In genomic region chr18:63271881-63272299, GRCh38 we compare ENCODE assay signal across 14 cellular contexts. TPM values are rescaled to one million over a fixed set of nuclear protein-coding genes. Genes with fewer than 3 reads are reported as not detected.
DNase-seq lines count a peak whose midpoint lies in the region; ATAC-seq and TF ChIP-seq lines count a peak whose summit lies in the region.
"Had no signal": no experiment of that assay in that cellular context is flagged by ENCODE, and none has a peak within 500 bp of the region (broad histone marks: within the 10 kb centered on the region; RNA-seq: fewer than 3 reads in every experiment).

No MANE protein-coding gene starts in this region.

- peaks cover 35 to 62% of the 10 kb centered on the region in 2 donors for H3K4me1 Mint-ChIP-seq in effector memory CD8-positive, alpha-beta T cell (ENCODE audit: low read depth in 2 of 2)

- no peaks in the 10 kb centered on the region for H3K27me3 Mint-ChIP-seq in effector memory CD8-positive, alpha-beta T cell

- H3K4me1 ChIP-seq in smooth muscle cell (ENCODE audit: low read depth) (no peaks in the 10 kb centered on the region), esophagus muscularis mucosa (peaks cover 0 to 26% (median 15%) of the 10 kb centered on the region in 4 donors)
- H3K4me1 ChIP-seq: neural progenitor cell had no signal

- no peaks in the 10 kb centered on the region for H3K9me3 ChIP-seq in smooth muscle cell (replicated peaks; ENCODE audit: low read depth)
- no peaks in the 10 kb centered on the region for H3K9me3 ChIP-seq in esophagus muscularis mucosa

- DNase-seq in DMS 273 (lab: John Stamatoyannopoulos, UW; ENCODE audit: unreplicated experiment) (peak; percentile 56), NB4 (ENCODE audit: low read depth) (peak; percentile 23), retina (peak; percentile 31), smooth muscle cell (lab: John Stamatoyannopoulos, UW; ENCODE audit: unreplicated experiment) (no peak), NCI-H446 (lab: John Stamatoyannopoulos, UW) (no peak), esophagus muscularis mucosa (ENCODE audit: extremely low spot score) (no peak)
- no peak for DNase-seq in effector memory CD8-positive, alpha-beta T cell
- DNase-seq in activated naive CD4-positive, alpha-beta T cell (lab: John Stamatoyannopoulos, UW) = no peak
- DNase-seq: activated CD4-positive, alpha-beta T cell treated with anti-CD3 and anti-CD28 coated beads for 48 hours; DMS53; effector CD8-positive, alpha-beta T cell; RPMI8226; stimulated activated CD4-positive, alpha-beta T cell treated with anti-CD3 and anti-CD28 coated beads, Interleukin-4, amount 100 ng/mL, for 4 hours had no signal

- intact Hi-C loops in esophagus muscularis mucosa (cut with DNase I) = no loop called here

- 71% methylated on average over 3 of the region's 3 CpGs for WGBS in smooth muscle cell (ENCODE audit: low lambda C conversion rate)
- WGBS in esophagus muscularis mucosa = 71% methylated on average over 3 of the region's 3 CpGs

- H3K9ac ChIP-seq in smooth muscle cell (ENCODE audit: low read depth) = no peak overlapping the region
- H3K9ac ChIP-seq: neural progenitor cell had no signal

- H3K9me3 Mint-ChIP-seq in effector memory CD8-positive, alpha-beta T cell = no peaks in the 10 kb centered on the region

- no peak overlapping the region for H3K4me2 ChIP-seq in smooth muscle cell
- H3K4me2 ChIP-seq: neural progenitor cell had no signal

- no peaks in the 10 kb centered on the region for H4K20me1 ChIP-seq in smooth muscle cell (ENCODE audit: low read depth)

- ATAC-seq in effector memory CD8-positive, alpha-beta T cell (replicated peaks) = no peak

- TF ChIP-seq POLR2A in NB4 (IDR thresholded peaks at IDR 0.05; ENCODE audit: extremely low read depth, insufficient read length) (no peak), esophagus muscularis mucosa (IDR thresholded peaks at IDR 0.05; ENCODE audit: low read depth) (no peak)

- peak overlapping the region; percentile 69 to 81 for H3K27ac Mint-ChIP-seq in effector memory CD8-positive, alpha-beta T cell
- H3K27ac Mint-ChIP-seq: neural progenitor cell had no signal

- TF ChIP-seq EP300 in esophagus muscularis mucosa (IDR thresholded peaks at IDR 0.05) = no peak

- H3K36me3 Mint-ChIP-seq in effector memory CD8-positive, alpha-beta T cell (ENCODE audit: insufficient read depth) = peaks cover 7% of the 10 kb centered on the region
- H3K36me3 Mint-ChIP-seq: neural progenitor cell had no signal

- no peak for TF ChIP-seq CTCF in NB4 (IDR thresholded peaks at IDR 0.05; ENCODE audit: low read depth, low read length)
- no peak for TF ChIP-seq CTCF in smooth muscle cell (IDR thresholded peaks at IDR 0.05; ENCODE audit: borderline replicate concordance, insufficient read depth, poor library complexity, severe bottlenecking)
- TF ChIP-seq CTCF in esophagus muscularis mucosa (IDR thresholded peaks at IDR 0.05) = no peak

- H3F3A ChIP-seq in smooth muscle cell (ENCODE audit: low read depth) = no peaks in the 10 kb centered on the region

- no peak overlapping the region for H3K27ac ChIP-seq in smooth muscle cell (ENCODE audit: low read depth)
- peak overlapping the region in 1 of 4 donors; percentile 29 for H3K27ac ChIP-seq in esophagus muscularis mucosa (replicated peaks in 1 of 4)
- H3K27ac ChIP-seq: neural progenitor cell had no signal

- H3K79me2 ChIP-seq in smooth muscle cell (ENCODE audit: low read depth) = no peaks in the 10 kb centered on the region

- no peaks in the 10 kb centered on the region for H3K36me3 ChIP-seq in smooth muscle cell (ENCODE audit: low read depth)
- no peaks in the 10 kb centered on the region for H3K36me3 ChIP-seq in esophagus muscularis mucosa
- H3K36me3 ChIP-seq: neural progenitor cell had no signal

- H3K27me3 ChIP-seq in smooth muscle cell (ENCODE audit: low read depth) (peaks cover 2% of the 10 kb centered on the region), esophagus muscularis mucosa (no peaks in the 10 kb centered on the region)
- H3K27me3 ChIP-seq: neural progenitor cell had no signal

- H3K4me3 Mint-ChIP-seq in effector memory CD8-positive, alpha-beta T cell = no peak overlapping the region
- H3K4me3 Mint-ChIP-seq: neural progenitor cell had no signal

- H2AFZ ChIP-seq in smooth muscle cell (ENCODE audit: low read depth) = no peak overlapping the region
- H2AFZ ChIP-seq: neural progenitor cell had no signal

- no peak overlapping the region for H3K4me3 ChIP-seq in NB4 (ENCODE audit: low read depth, low read length)
- H3K4me3 ChIP-seq in smooth muscle cell = no peak overlapping the region
- H3K4me3 ChIP-seq in esophagus muscularis mucosa = no peak overlapping the region
- H3K4me3 ChIP-seq: neural progenitor cell had no signal

RNA-seq across cellular contexts. Expression of gene BCL2, which starts 47.7 kb away (rescaled TPM):
- total RNA-seq in smooth muscle cell (0.85 and 0.94 TPM in 2 replicates), esophagus muscularis mucosa (10 to 100 TPM; 25.2 to 39.0 (median 36.1) TPM)
- polyA plus RNA-seq in smooth muscle cell = 0.50 TPM in 1 of 2 replicates, not detected in the other

Comparison
In these comparisons a context has a peak if more than half of its experiments do, and no peak if none do; other contexts are left out.
1. DNase-seq: peak in DMS 273 (single experiment), NB4 (single experiment) and retina (single experiment); none in effector memory CD8-positive, alpha-beta T cell (0 of 3), smooth muscle cell (single experiment), NCI-H446 (0 of 2), activated naive CD4-positive, alpha-beta T cell (0 of 4) and esophagus muscularis mucosa (single experiment).
2. RNA of gene BCL2, which starts 47.7 kb away (total RNA-seq): 25.2 to 39.0 TPM in esophagus muscularis mucosa; 0.85 to 0.94 TPM in smooth muscle cell; every median in the first group is over 10 times any median in the second.